ENCODE assay signal across 9 cellular contexts in the genomic region with DNA sequence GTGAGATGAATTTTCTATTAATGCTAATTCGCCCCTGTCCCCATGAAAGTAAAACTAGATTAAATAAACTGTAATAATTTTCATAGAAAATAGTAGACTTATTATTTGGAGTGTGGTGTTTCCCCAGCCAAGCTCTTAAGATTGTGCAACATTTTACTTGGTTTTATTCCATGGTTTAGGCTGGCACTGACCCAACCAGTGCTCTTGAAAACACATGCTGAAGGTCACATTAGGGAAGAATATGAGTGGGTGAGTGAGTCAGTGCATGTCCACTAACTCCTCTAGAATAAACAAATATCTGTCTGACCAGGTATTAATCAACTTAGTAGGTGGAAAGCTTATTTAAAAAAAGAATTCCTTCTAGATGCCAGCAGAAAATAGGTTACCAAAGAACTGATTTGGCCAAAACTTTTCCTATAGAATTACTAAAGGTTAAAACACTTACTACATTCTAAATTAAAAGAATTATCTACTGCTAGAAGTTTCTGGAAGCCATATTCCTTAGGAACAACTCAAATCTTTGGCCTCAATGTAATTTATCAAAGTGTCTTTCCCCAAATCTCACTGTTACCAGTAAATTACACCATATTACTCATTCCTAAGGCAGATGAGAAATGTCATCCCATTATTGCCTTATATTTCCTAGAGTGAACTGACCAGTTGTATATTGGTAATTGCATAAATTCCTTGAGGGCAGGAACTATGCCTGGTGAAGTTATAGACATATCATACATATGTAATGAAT.
DNase-seq lines count a peak whose midpoint lies in the region; ATAC-seq and TF ChIP-seq lines count a peak whose summit lies in the region.
"Had no signal": no experiment of that assay in that cellular context is flagged by ENCODE, and none has a peak within 500 bp of the region (broad histone marks: within the 10 kb centered on the region; RNA-seq: fewer than 3 reads in every experiment).

No MANE protein-coding gene starts in this region.

- H3K9me3 Mint-ChIP-seq in immature natural killer cell: peaks cover 0 to 5% (median 1%) of the 10 kb centered on the region in 6 donors

- H3K27ac ChIP-seq in gastrocnemius medialis: peak overlapping the region; percentile 14 to 48 (median 36)

- in situ Hi-C loops in gastrocnemius medialis (cut with MboI; ENCODE audit: low sequenced_read_pairs in 4 of 4): no loop called here

- ATAC-seq in SK-N-SH treated with all-trans-retinoic acid at 6 μM for 48 hours (peak; percentile 29), gastrocnemius medialis (peak; percentile 81), HG03520 (IDR thresholded peaks at IDR 0.05; ENCODE audit: unreplicated experiment) (no peak)
- ATAC-seq: Panc1 had no signal

- no peak overlapping the region for H3K4me3 ChIP-seq in gastrocnemius medialis

- TF ChIP-seq POLR2A in gastrocnemius medialis (IDR thresholded peaks at IDR 0.05): no peak

- peaks cover 0 to 4% of the 10 kb centered on the region in 2 donors for H3K4me1 ChIP-seq in gastrocnemius medialis

- no peak overlapping the region for H3K4me3 Mint-ChIP-seq in immature natural killer cell

- H3K27ac Mint-ChIP-seq in immature natural killer cell: peak overlapping the region in 1 of 6 donors; percentile 24

- no peaks in the 10 kb centered on the region for H3K36me3 Mint-ChIP-seq in immature natural killer cell

- H3K27me3 Mint-ChIP-seq in immature natural killer cell (ENCODE audit: low read depth in 3 of 3): peaks cover 0 to 2% (median 0%) of the 10 kb centered on the region in 3 donors

- H3K4me1 Mint-ChIP-seq in immature natural killer cell: no peaks in the 10 kb centered on the region

- DNase-seq in EL (peak; percentile 94), glomerular endothelial cell (ENCODE audit: extremely low read depth, low read depth, low spot score) (peak; percentile 68), gastrocnemius medialis (peak; percentile 45 to 53), NCI-H146 (lab: John Stamatoyannopoulos, UW) (no peak), foreskin melanocyte (no peak), immature natural killer cell (no peak)

- no peaks in the 10 kb centered on the region for H3K9me3 ChIP-seq in gastrocnemius medialis

- no peak for TF ChIP-seq CTCF in gastrocnemius medialis (IDR thresholded peaks at IDR 0.05 in 4 of 5, conservative IDR thresholded peaks at IDR 0.05 in 1 of 5)

- intact Hi-C loops in gastrocnemius medialis (cut with DNase I; ENCODE audit: low total_unique reads): no loop called here

- no peaks in the 10 kb centered on the region for H3K36me3 ChIP-seq in gastrocnemius medialis

- no peaks in the 10 kb centered on the region for H3K27me3 ChIP-seq in gastrocnemius medialis

TF ChIP-seq in SK-N-SH treated with all-trans-retinoic acid at 6 μM for 48 hours, 23 proteins besides CTCF, POLR2A, EP300 and RAD21:
- TF ChIP-seq, protein P1, sequence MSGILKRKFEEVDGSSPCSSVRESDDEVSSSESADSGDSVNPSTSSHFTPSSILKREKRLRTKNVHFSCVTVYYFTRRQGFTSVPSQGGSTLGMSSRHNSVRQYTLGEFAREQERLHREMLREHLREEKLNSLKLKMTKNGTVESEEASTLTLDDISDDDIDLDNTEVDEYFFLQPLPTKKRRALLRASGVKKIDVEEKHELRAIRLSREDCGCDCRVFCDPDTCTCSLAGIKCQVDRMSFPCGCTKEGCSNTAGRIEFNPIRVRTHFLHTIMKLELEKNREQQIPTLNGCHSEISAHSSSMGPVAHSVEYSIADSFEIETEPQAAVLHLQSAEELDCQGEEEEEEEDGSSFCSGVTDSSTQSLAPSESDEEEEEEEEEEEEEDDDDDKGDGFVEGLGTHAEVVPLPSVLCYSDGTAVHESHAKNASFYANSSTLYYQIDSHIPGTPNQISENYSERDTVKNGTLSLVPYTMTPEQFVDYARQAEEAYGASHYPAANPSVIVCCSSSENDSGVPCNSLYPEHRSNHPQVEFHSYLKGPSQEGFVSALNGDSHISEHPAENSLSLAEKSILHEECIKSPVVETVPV (CRISPR knock-in tag; IDR thresholded peaks at IDR 0.05): no peak
- TF ChIP-seq POU6F1 (CRISPR knock-in tag; IDR thresholded peaks at IDR 0.05; ENCODE audit: borderline replicate concordance, low read depth): peak; percentile 82; the same call in 1 of the 2 replicates
- peak; percentile 88 for TF ChIP-seq ISL1 (CRISPR knock-in tag; IDR thresholded peaks at IDR 0.05)
- TF ChIP-seq CSDC2 (CRISPR knock-in tag; IDR thresholded peaks at IDR 0.05): no peak
- no peak for TF ChIP-seq GLIS3 (CRISPR knock-in tag; IDR thresholded peaks at IDR 0.05)
- no peak for TF ChIP-seq ZNF70 (CRISPR knock-in tag; IDR thresholded peaks at IDR 0.05)
- 0 out of 2 replicates have a peak, but pooled peaks have one; percentile 73 for TF ChIP-seq OSR1 (CRISPR knock-in tag; IDR thresholded peaks at IDR 0.05)
- no peak for TF ChIP-seq ZNF565 (CRISPR knock-in tag; conservative IDR thresholded peaks at IDR 0.05; ENCODE audit: low read depth)
- TF ChIP-seq ZNF8 (CRISPR knock-in tag; IDR thresholded peaks at IDR 0.05): no peak

Comparison
In these comparisons a context has a peak if more than half of its experiments do, and no peak if none do; other contexts are left out.
1. DNase-seq: peak in EL (single experiment), glomerular endothelial cell (single experiment) and gastrocnemius medialis (2 of 2); none in NCI-H146 (single experiment), foreskin melanocyte (single experiment) and immature natural killer cell (0 of 3).